In the genomic region with DNA sequence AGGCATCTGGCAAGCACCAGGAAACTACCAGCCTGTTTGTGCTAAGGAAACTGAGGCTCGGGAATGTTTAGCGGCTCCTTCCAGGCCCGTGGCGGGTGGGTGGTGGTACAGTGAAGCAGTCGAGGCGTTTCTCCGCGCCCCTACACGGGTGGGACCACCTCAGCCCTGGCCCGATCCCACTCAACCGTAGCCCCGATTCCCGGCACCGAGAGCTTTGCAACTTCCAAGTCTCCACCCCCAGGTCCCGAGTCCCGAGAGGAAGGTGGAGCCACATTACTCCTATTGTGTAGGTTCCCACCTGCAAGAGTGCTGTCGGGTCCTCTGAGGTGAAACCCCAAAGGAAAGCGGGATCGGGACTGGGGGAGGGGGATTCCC, we compare ENCODE assay signal across 8 cellular contexts. TPM values are rescaled to one million over a fixed set of nuclear protein-coding genes. Genes with fewer than 3 reads are reported as not detected.
DNase-seq lines count a peak whose midpoint lies in the region; FAIRE-seq and TF ChIP-seq lines count a peak whose summit lies in the region.

No MANE protein-coding gene starts in this region.

- TF ChIP-seq POLR2A in adrenal gland (IDR thresholded peaks at IDR 0.05) = no peak

- H2AFZ ChIP-seq in keratinocyte (ENCODE audit: control insufficient read depth, low read length) = peak overlapping the region; percentile 85

- H3K4me1 ChIP-seq in adrenal gland (replicated peaks in 1 of 2) = peaks cover 8 to 16% of the 10 kb centered on the region in 2 donors
- H3K4me1 ChIP-seq in keratinocyte (ENCODE audit: control insufficient read depth, extremely low read depth, insufficient read depth, low read length) = peaks cover 16% of the 10 kb centered on the region
- H3K4me1 ChIP-seq in subcutaneous abdominal adipose tissue (ENCODE audit: control insufficient read depth in 5 of 5, insufficient read depth in 5 of 5, low read length in 5 of 5) = peaks cover 2 to 26% (median 19%) of the 10 kb centered on the region in 5 donors

- WGBS in adrenal gland, 4 donors = 0% methylated on average over 1 to 19 of the region's 19 CpGs

- peak overlapping the region; percentile 92 for H3K4me2 ChIP-seq in keratinocyte (ENCODE audit: control insufficient read depth, extremely low read depth, insufficient read depth, low read depth, low read length)

- intact Hi-C loops in adrenal gland (cut with DNase I) = loop anchor here in 1 of 2 donors (10.0 kb wide), 1 partner anchor 65 kb away; a partner anchor contains a TSS

- H3K27ac ChIP-seq in adrenal gland = peak overlapping the region; percentile 70 to 98 (median 94)
- H3K27ac ChIP-seq in keratinocyte (ENCODE audit: control insufficient read depth, insufficient read depth, low read length) = peak overlapping the region; percentile 96
- H3K27ac ChIP-seq in subcutaneous abdominal adipose tissue (ENCODE audit: low read depth, low read length) = peak overlapping the region; percentile 91

- peaks cover 3% of the 10 kb centered on the region for H3K79me2 ChIP-seq in keratinocyte (ENCODE audit: control insufficient read depth, insufficient read depth, low read length)

- H3K9ac ChIP-seq in keratinocyte (ENCODE audit: control insufficient read depth, extremely low read depth, insufficient read depth, low read length) = peak overlapping the region; percentile 91
- peak overlapping the region; percentile 89 to 97 (median 92) for H3K9ac ChIP-seq in subcutaneous abdominal adipose tissue (ENCODE audit: low read length in 5 of 5)

- DNase-seq in NOMO-1 treated with DMSO at 0.1 percent for 48 hours (lab: John Stamatoyannopoulos, UW; ENCODE audit: unreplicated experiment) (peak; percentile 53), NOMO-1 treated with dmso at 0.1 percent for 144 hours (lab: John Stamatoyannopoulos, UW; ENCODE audit: unreplicated experiment) (no peak), HuH-7.5 (ENCODE audit: low spot score) (peak; percentile 100), adrenal gland (no peak), keratinocyte (ENCODE audit: low read depth, low spot score) (peak; percentile 77)
- DNase-seq in activated CD4-positive, alpha-beta T cell treated with anti-CD3 and anti-CD28 coated beads for 4 hours = no peak
- no peak for DNase-seq in activated CD4-positive, CD25-positive, alpha-beta regulatory T cell (lab: John Stamatoyannopoulos, UW)

- TF ChIP-seq CTCF in adrenal gland (IDR thresholded peaks at IDR 0.05) (no peak), keratinocyte (optimal IDR thresholded peaks at IDR 0.05 in 1 of 3, IDR thresholded peaks at IDR 0.05 in 1 of 3, conservative IDR thresholded peaks at IDR 0.05 in 1 of 3; ENCODE audit: extremely low read depth in 1 of 3, insufficient read depth in 2 of 3, low read length in 3 of 3) (no peak)

- no peak for FAIRE-seq in keratinocyte (lab: Jason Lieb, UNC)

- H3K4me3 ChIP-seq in adrenal gland = peak overlapping the region; percentile 53 to 89 (median 71)
- H3K4me3 ChIP-seq in keratinocyte (ENCODE audit: control insufficient read depth in 2 of 3, extremely low read depth in 1 of 3, insufficient read depth in 2 of 3, low read depth in 1 of 3, low read length in 3 of 3) = peak overlapping the region; percentile 72 to 83 (median 77)
- peak overlapping the region; percentile 72 to 87 (median 83) for H3K4me3 ChIP-seq in subcutaneous abdominal adipose tissue (ENCODE audit: low read depth in 1 of 5, low read length in 5 of 5)

- dilution Hi-C loops in keratinocyte (cut with MboI; ENCODE audit: extremely low pct_ligation_motif_present, low sequenced_read_pairs) = no loop called here

- H3K27me3 ChIP-seq in adrenal gland (no peaks in the 10 kb centered on the region), keratinocyte (ENCODE audit: control insufficient read depth, extremely low read depth, insufficient read depth, low read length) (no peaks in the 10 kb centered on the region), subcutaneous abdominal adipose tissue (ENCODE audit: control insufficient read depth in 5 of 5, insufficient read depth in 4 of 5, low read length in 5 of 5) (no peaks in the 10 kb centered on the region)

- no peaks in the 10 kb centered on the region for H3K9me3 ChIP-seq in adrenal gland (replicated peaks in 1 of 3)
- H3K9me3 ChIP-seq in keratinocyte (ENCODE audit: control insufficient read depth, low read depth, low read length) = no peaks in the 10 kb centered on the region
- H3K9me3 ChIP-seq in subcutaneous abdominal adipose tissue (ENCODE audit: control insufficient read depth in 5 of 5, low read length in 5 of 5) = no peaks in the 10 kb centered on the region

- H3K9me1 ChIP-seq in keratinocyte (ENCODE audit: control insufficient read depth, extremely low read depth, insufficient read depth, low read length) = peaks cover 2% of the 10 kb centered on the region

- H4K20me1 ChIP-seq in keratinocyte (ENCODE audit: control insufficient read depth, extremely low read depth, insufficient read depth, low read length) = peaks cover 5% of the 10 kb centered on the region

- peaks cover 0 to 11% of the 10 kb centered on the region in 2 donors for H3K36me3 ChIP-seq in adrenal gland (replicated peaks in 1 of 2)
- peaks cover 8 to 9% of the 10 kb centered on the region in 2 experiments for H3K36me3 ChIP-seq in keratinocyte (ENCODE audit: control insufficient read depth in 2 of 2, extremely low read depth in 1 of 2, insufficient read depth in 2 of 2, low read length in 2 of 2)
- H3K36me3 ChIP-seq in subcutaneous abdominal adipose tissue (ENCODE audit: control insufficient read depth in 5 of 5, insufficient read depth in 5 of 5, low read length in 5 of 5) = peaks cover 2 to 35% (median 16%) of the 10 kb centered on the region in 5 donors

RNA-seq across cellular contexts. Expression of a gene that starts 0.5 kb away (rescaled TPM):
- total RNA-seq in adrenal gland = 10 to 100 TPM; 25.5 to 52.2 (median 39.4) TPM
- polyA plus RNA-seq in adrenal gland = 10 to 100 TPM; 23.6 to 27.2 (median 24.3) TPM
- 57.9 to 75.1 TPM (median 64.5 TPM) in 3 replicates for polyA plus RNA-seq in keratinocyte
- 59.0 TPM for polyA plus RNA-seq in keratinocyte (2011; ENCODE audit: low read depth)
- 53.7 and 69.8 TPM in 2 replicates for polyA plus RNA-seq in keratinocyte (2011; cell fraction: cytosol; rRNA removed)
- polyA plus RNA-seq in keratinocyte (2011; cell fraction: nucleus; rRNA removed) = 90.6 and 102 TPM in 2 replicates
- polyA plus RNA-seq in keratinocyte (2012; ENCODE audit: low replicate concordance) = 27.0 and 82.3 TPM in 2 replicates
- 94.3 to 165 TPM (median 114 TPM) in 3 replicates for polyA minus RNA-seq in keratinocyte
- polyA minus RNA-seq in keratinocyte (2011; cell fraction: cytosol; rRNA and poly(A)+ RNA removed) = 117 TPM
- polyA minus RNA-seq in keratinocyte (2011; cell fraction: nucleus; rRNA and poly(A)+ RNA removed) = 59.6 and 76.9 TPM in 2 replicates

RNA-seq across cellular contexts. Expression of a gene that starts 13.0 kb away (rescaled TPM):
- total RNA-seq in adrenal gland = 10 to 100 TPM; 15.2 to 34.3 (median 21.8) TPM
- 10 to 100 TPM in 2 of 3 donors, 1 to 10 TPM in 1; 6.4 to 24.5 (median 13.0) TPM for polyA plus RNA-seq in adrenal gland
- 2.1 to 3.2 TPM (median 2.8 TPM) in 3 replicates for polyA plus RNA-seq in keratinocyte
- 0.54 TPM for polyA plus RNA-seq in keratinocyte (2011; ENCODE audit: low read depth)
- 1.8 and 3.8 TPM in 2 replicates for polyA plus RNA-seq in keratinocyte (2011; cell fraction: cytosol; rRNA removed)
- polyA plus RNA-seq in keratinocyte (2011; cell fraction: nucleus; rRNA removed) = 3.4 and 4.2 TPM in 2 replicates
- polyA plus RNA-seq in keratinocyte (2012; ENCODE audit: low replicate concordance) = 2.3 and 4.7 TPM in 2 replicates
- 7.0 to 13.1 TPM (median 7.2 TPM) in 3 replicates for polyA minus RNA-seq in keratinocyte
- 5.2 TPM for polyA minus RNA-seq in keratinocyte (2011; cell fraction: cytosol; rRNA and poly(A)+ RNA removed)
- polyA minus RNA-seq in keratinocyte (2011; cell fraction: nucleus; rRNA and poly(A)+ RNA removed) = 4.2 and 4.5 TPM in 2 replicates

RNA-seq across cellular contexts. Expression of a gene that starts 30.7 kb away (rescaled TPM):
- 100 to 1,000 TPM in 2 of 8 donors, 10 to 100 TPM in 6; 27.7 to 132 (median 57.8) TPM for total RNA-seq in adrenal gland
- polyA plus RNA-seq in adrenal gland = 10 to 100 TPM; 24.1 to 39.5 (median 26.7) TPM
- 11.7 to 14.6 TPM (median 14.6 TPM) in 3 replicates for polyA plus RNA-seq in keratinocyte
- 6.0 TPM for polyA plus RNA-seq in keratinocyte (2011; ENCODE audit: low read depth)
- 12.0 and 13.5 TPM in 2 replicates for polyA plus RNA-seq in keratinocyte (2011; cell fraction: cytosol; rRNA removed)
- 36.9 and 41.1 TPM in 2 replicates for polyA plus RNA-seq in keratinocyte (2011; cell fraction: nucleus; rRNA removed)
- 6.1 and 9.8 TPM in 2 replicates for polyA plus RNA-seq in keratinocyte (2012; ENCODE audit: low replicate concordance)
- polyA minus RNA-seq in keratinocyte = 20.4 to 25.4 TPM (median 20.4 TPM) in 3 replicates
- polyA minus RNA-seq in keratinocyte (2011; cell fraction: cytosol; rRNA and poly(A)+ RNA removed) = 13.4 TPM
- 13.9 and 27.4 TPM in 2 replicates for polyA minus RNA-seq in keratinocyte (2011; cell fraction: nucleus; rRNA and poly(A)+ RNA removed)

RNA-seq across cellular contexts. Expression of a gene that starts 41.1 kb away (rescaled TPM):
- 10 to 100 TPM; 27.7 to 42.2 (median 32.7) TPM for total RNA-seq in adrenal gland
- 10 to 100 TPM; 22.3 to 40.6 (median 27.3) TPM for polyA plus RNA-seq in adrenal gland
- polyA plus RNA-seq in keratinocyte = 31.1 to 51.7 TPM (median 43.9 TPM) in 3 replicates
- polyA plus RNA-seq in keratinocyte (2011; ENCODE audit: low read depth) = 7.8 TPM
- polyA plus RNA-seq in keratinocyte (2011; cell fraction: cytosol; rRNA removed) = 36.9 and 38.3 TPM in 2 replicates
- polyA plus RNA-seq in keratinocyte (2011; cell fraction: nucleus; rRNA removed) = 14.0 and 14.1 TPM in 2 replicates
- 29.4 and 50.1 TPM in 2 replicates for polyA plus RNA-seq in keratinocyte (2012; ENCODE audit: low replicate concordance)
- 11.1 to 34.4 TPM (median 13.7 TPM) in 3 replicates for polyA minus RNA-seq in keratinocyte
- 16.1 TPM for polyA minus RNA-seq in keratinocyte (2011; cell fraction: cytosol; rRNA and poly(A)+ RNA removed)
- polyA minus RNA-seq in keratinocyte (2011; cell fraction: nucleus; rRNA and poly(A)+ RNA removed) = 2.5 and 3.3 TPM in 2 replicates

RNA-seq across cellular contexts. Expression of a gene that starts 58.9 kb away (rescaled TPM):
- under 1 TPM in 2 of 8 donors, not detected in 6; 0.47 to 0.55 TPM for total RNA-seq in adrenal gland
- polyA plus RNA-seq in adrenal gland (under 1 TPM; 0.24 to 0.72 (median 0.26) TPM), keratinocyte (0.03 TPM in 1 of 3 replicates, not detected in the others)
- polyA plus RNA-seq in keratinocyte (2011; ENCODE audit: low read depth) = not detected
- polyA plus RNA-seq in keratinocyte (2011; cell fraction: cytosol; rRNA removed) = not detected in 2 replicates
- 0.19 TPM in 1 of 2 replicates, not detected in the other for polyA plus RNA-seq in keratinocyte (2011; cell fraction: nucleus; rRNA removed)
- polyA plus RNA-seq in keratinocyte (2012; ENCODE audit: low replicate concordance) = not detected in 2 replicates
- 0.10 TPM in 1 of 3 replicates, not detected in the others for polyA minus RNA-seq in keratinocyte
- polyA minus RNA-seq in keratinocyte (2011; cell fraction: cytosol; rRNA and poly(A)+ RNA removed) = not detected
- not detected in 2 replicates for polyA minus RNA-seq in keratinocyte (2011; cell fraction: nucleus; rRNA and poly(A)+ RNA removed)

Comparison
In these comparisons a context has a peak if more than half of its experiments do, and no peak if none do; other contexts are left out.
1. DNase-seq: peak in NOMO-1 treated with DMSO at 0.1 percent for 48 hours (single experiment), HuH-7.5 (single experiment) and keratinocyte (single experiment); none in NOMO-1 treated with dmso at 0.1 percent for 144 hours (single experiment), adrenal gland (0 of 7), activated CD4-positive, alpha-beta T cell treated with anti-CD3 and anti-CD28 coated beads for 4 hours (0 of 2) and activated CD4-positive, CD25-positive, alpha-beta regulatory T cell (0 of 4).
2. Peak in every context shown above with its lines, with median percentiles within 50 percentile points of each other: H3K27ac ChIP-seq and H3K4me3 ChIP-seq.